ENCODE assay signal across 1 cellular context in the genomic region with DNA sequence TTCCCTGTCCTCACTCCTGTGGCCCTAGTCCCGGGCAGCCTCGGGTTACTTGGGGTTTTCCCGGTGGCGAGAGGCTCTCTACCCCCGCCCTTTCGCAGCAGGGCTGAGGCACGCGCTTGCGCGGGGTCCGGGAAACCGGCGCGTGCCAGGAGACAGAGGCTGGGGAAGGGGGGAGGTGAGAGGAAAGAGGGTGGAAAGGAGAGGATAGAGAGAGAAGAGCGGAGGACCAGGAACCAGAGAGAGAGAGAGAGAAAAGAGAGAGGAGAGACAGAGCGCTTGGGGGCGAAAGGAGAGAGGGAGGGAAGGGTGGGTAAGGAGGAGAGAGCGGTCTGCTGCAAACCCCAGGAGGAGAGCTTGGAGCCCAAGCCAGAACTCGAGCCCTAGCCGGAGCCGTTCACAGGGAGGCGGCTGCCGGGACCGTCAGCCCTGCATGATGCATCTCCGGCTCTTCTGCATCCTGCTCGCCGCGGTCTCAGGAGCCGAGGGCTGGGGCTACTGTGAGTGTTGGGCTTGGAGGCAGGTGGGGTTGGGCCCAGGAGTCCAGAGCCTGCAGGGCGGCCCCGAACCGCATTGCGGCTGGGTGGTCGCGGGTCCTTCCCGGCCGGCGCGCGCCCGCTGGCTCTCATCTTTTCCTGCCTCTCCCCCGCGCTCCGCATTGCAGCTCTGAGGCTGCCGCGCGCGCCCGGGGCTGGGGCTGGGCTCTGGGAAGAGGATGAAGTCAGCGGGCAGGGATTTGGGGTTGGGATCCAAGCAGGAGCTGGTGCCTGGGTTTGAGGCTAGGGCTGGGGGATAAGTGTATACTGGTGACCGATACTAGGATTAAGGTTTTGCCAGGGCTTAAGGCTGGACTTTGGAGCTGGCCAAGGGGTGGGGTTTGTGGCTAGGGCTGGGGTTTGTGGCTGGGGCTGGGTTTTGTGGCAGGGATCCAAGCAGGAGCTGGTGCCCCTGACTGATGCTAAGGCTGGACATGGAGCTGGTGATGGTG.
TF ChIP-seq lines count a peak whose summit lies in the region.

Gene CNTNAP1 (plus strand): TSS at position 132 of the 985 bp plus-strand sequence. CDS start 299 bp downstream, at position 431.

TF ChIP-seq in HepG2, 621 proteins besides CTCF, POLR2A, EP300 and RAD21 (continued from another document and continues in another):
- no peak for TF ChIP-seq ZBTB40 (IDR thresholded peaks at IDR 0.05)
- peak; percentile 44; the same call in 1 of the 2 replicates for TF ChIP-seq ZBTB40 (CRISPR knock-in tag; IDR thresholded peaks at IDR 0.05)
- no peak; the same call in 1 of the 2 replicates for TF ChIP-seq ZBTB20 (CRISPR knock-in tag; IDR thresholded peaks at IDR 0.05; ENCODE audit: borderline replicate concordance, low read depth)
- peak; percentile 12; the same call in 1 of the 2 replicates for TF ChIP-seq IKZF5 (CRISPR knock-in tag; IDR thresholded peaks at IDR 0.05)
- TF ChIP-seq ZNF619 (CRISPR knock-in tag; IDR thresholded peaks at IDR 0.05): peak; percentile 18; the same call in 1 of the 2 replicates
- peak; percentile 59; the same call in 1 of the 2 replicates for TF ChIP-seq YEATS4 (CRISPR knock-in tag; IDR thresholded peaks at IDR 0.05; ENCODE audit: borderline replicate concordance)
- 0 out of 2 replicates have a peak, but pooled peaks have one; percentile 22 for TF ChIP-seq KLF13 (CRISPR knock-in tag; IDR thresholded peaks at IDR 0.05)
- TF ChIP-seq ZNF292 (CRISPR knock-in tag; IDR thresholded peaks at IDR 0.05; ENCODE audit: borderline replicate concordance, low read depth): peak; percentile 22; the same call in 1 of the 2 replicates
- no peak for TF ChIP-seq SMARCC2 (IDR thresholded peaks at IDR 0.05)
- no peak for TF ChIP-seq ZNF724P (CRISPR knock-in tag; IDR thresholded peaks at IDR 0.05; ENCODE audit: borderline replicate concordance)
- TF ChIP-seq ZNF235 (CRISPR knock-in tag; IDR thresholded peaks at IDR 0.05; ENCODE audit: borderline replicate concordance): peak; percentile 80; the same call in 1 of the 2 replicates
- TF ChIP-seq SNAPC4 (CRISPR knock-in tag; IDR thresholded peaks at IDR 0.05): peak; percentile 59
- TF ChIP-seq ZNF432 (CRISPR knock-in tag; IDR thresholded peaks at IDR 0.05; ENCODE audit: borderline replicate concordance): no peak
- no peak for TF ChIP-seq CEBPG (CRISPR knock-in tag; IDR thresholded peaks at IDR 0.05)
- TF ChIP-seq SALL1 (CRISPR knock-in tag; IDR thresholded peaks at IDR 0.05): peak; percentile 44
- no peak for TF ChIP-seq ZNF570 (CRISPR knock-in tag; IDR thresholded peaks at IDR 0.05; ENCODE audit: borderline replicate concordance)
- peak; percentile 83; the same call in 1 of the 2 replicates for TF ChIP-seq NFKBIZ (CRISPR knock-in tag; IDR thresholded peaks at IDR 0.05)
- peak; percentile 25; the same call in 1 of the 2 replicates for TF ChIP-seq KDM4B (CRISPR knock-in tag; IDR thresholded peaks at IDR 0.05)
- TF ChIP-seq ZBED4 (CRISPR knock-in tag; IDR thresholded peaks at IDR 0.05; ENCODE audit: borderline replicate concordance): no peak; the same call in none of the 2 replicates
- TF ChIP-seq SP5 (CRISPR knock-in tag; IDR thresholded peaks at IDR 0.05; ENCODE audit: borderline replicate concordance, low read depth): peak; percentile 37; the same call in 1 of the 2 replicates
- TF ChIP-seq MED8 (CRISPR knock-in tag; IDR thresholded peaks at IDR 0.05; ENCODE audit: insufficient replicate concordance): peak; percentile 38
- TF ChIP-seq, protein P1, sequence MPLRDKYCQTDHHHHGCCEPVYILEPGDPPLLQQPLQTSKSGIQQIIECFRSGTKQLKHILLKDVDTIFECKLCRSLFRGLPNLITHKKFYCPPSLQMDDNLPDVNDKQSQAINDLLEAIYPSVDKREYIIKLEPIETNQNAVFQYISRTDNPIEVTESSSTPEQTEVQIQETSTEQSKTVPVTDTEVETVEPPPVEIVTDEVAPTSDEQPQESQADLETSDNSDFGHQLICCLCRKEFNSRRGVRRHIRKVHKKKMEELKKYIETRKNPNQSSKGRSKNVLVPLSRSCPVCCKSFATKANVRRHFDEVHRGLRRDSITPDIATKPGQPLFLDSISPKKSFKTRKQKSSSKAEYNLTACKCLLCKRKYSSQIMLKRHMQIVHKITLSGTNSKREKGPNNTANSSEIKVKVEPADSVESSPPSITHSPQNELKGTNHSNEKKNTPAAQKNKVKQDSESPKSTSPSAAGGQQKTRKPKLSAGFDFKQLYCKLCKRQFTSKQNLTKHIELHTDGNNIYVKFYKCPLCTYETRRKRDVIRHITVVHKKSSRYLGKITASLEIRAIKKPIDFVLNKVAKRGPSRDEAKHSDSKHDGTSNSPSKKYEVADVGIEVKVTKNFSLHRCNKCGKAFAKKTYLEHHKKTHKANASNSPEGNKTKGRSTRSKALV (CRISPR knock-in tag; IDR thresholded peaks at IDR 0.05): peak; percentile 76
- no peak for TF ChIP-seq ZKSCAN8 (CRISPR knock-in tag; IDR thresholded peaks at IDR 0.05; ENCODE audit: borderline replicate concordance)
